16 cellular contexts compared by ENCODE assay signal in the genomic region with DNA sequence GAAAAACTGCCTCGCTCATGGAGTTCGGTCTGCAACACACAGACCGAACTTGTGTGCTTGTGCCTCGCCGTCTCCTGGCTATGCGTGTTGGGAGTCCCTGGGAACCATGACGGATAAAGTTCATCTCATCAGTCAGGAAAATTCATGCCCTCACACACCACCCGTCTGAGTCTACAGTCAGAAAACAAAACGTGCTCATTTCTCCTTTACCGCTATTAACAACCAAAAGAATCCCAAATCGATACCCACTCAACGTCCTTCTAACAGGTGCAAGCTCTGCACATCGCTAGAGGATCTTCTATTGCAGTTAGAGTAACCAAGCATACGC. TPM values are rescaled to one million over a fixed set of nuclear protein-coding genes. Genes with fewer than 3 reads are reported as not detected.
DNase-seq lines count a peak whose midpoint lies in the region; ATAC-seq and TF ChIP-seq lines count a peak whose summit lies in the region.
"Had no signal": no experiment of that assay in that cellular context is flagged by ENCODE, and none has a peak within 500 bp of the region (broad histone marks: within the 10 kb centered on the region; RNA-seq: fewer than 3 reads in every experiment).

No MANE protein-coding gene starts in this region.

- no peak for TF ChIP-seq CTCF in PC-3 (conservative IDR thresholded peaks at IDR 0.05; ENCODE audit: low read depth, low read length)
- no peak for TF ChIP-seq CTCF in sigmoid colon (IDR thresholded peaks at IDR 0.05)

- ATAC-seq in PC-3 (no peak), GM19455 (IDR thresholded peaks at IDR 0.05; ENCODE audit: unreplicated experiment) (no peak), HG03159 (IDR thresholded peaks at IDR 0.05; ENCODE audit: unreplicated experiment) (no peak)
- ATAC-seq: HCT116 had no signal

- H3F3A ChIP-seq in PC-3 (ENCODE audit: low read length, unreplicated experiment) = no peaks in the 10 kb centered on the region

- CTCF ChIA-PET in activated CD4-positive, alpha-beta T cell treated with anti-CD3 and anti-CD28 coated beads, Interleukin-2, amount 10 ng/mL, durations not matched to agents 7 days and 5 days (lab: Charles Lee) = interaction anchor here (0.6 to 1.3 kb wide), 2 partner anchors 13 to 979 kb away, joined by 4 read pairs; a partner anchor contains a TSS
- CTCF ChIA-PET in PC-3 (lab: Charles Lee) = no interaction called here

- peaks cover 51% of the 10 kb centered on the region for H3K27me3 ChIP-seq in PC-3 (ENCODE audit: low read length)
- peaks cover 83% of the 10 kb centered on the region for H3K27me3 ChIP-seq in iPS-18a (ENCODE audit: control insufficient read depth, insufficient read depth, low read length)
- H3K27me3 ChIP-seq in sigmoid colon = peaks cover 22 to 85% (median 70%) of the 10 kb centered on the region in 3 donors

- H3K36me3 ChIP-seq in PC-3 (ENCODE audit: low read depth, low read length) (no peaks in the 10 kb centered on the region), iPS-18a (ENCODE audit: control insufficient read depth, low read depth, low read length) (no peaks in the 10 kb centered on the region), sigmoid colon (no peaks in the 10 kb centered on the region)

- H3K9me3 Mint-ChIP-seq in activated CD4-positive, alpha-beta T cell treated with anti-CD3 and anti-CD28 coated beads, Interleukin-2, amount 10 ng/mL, durations not matched to agents 7 days and 5 days = no peaks in the 10 kb centered on the region

- peaks cover 61% of the 10 kb centered on the region for H3K27me3 Mint-ChIP-seq in activated CD4-positive, alpha-beta T cell treated with anti-CD3 and anti-CD28 coated beads, Interleukin-2, amount 10 ng/mL, durations not matched to agents 7 days and 5 days

- H3K4me2 ChIP-seq in PC-3 (ENCODE audit: low read length) = peak overlapping the region; percentile 72

- peak overlapping the region; percentile 0 for H3K4me3 Mint-ChIP-seq in activated CD4-positive, alpha-beta T cell treated with anti-CD3 and anti-CD28 coated beads, Interleukin-2, amount 10 ng/mL, durations not matched to agents 7 days and 5 days

- H3K9ac ChIP-seq in PC-3 (ENCODE audit: low read length) (no peak overlapping the region), iPS-18a (ENCODE audit: low read length) (no peak overlapping the region)

- no TSS peak for BruUV-seq in PC-3 (replicated peaks; lab: Mats Ljungman, UMichigan)

- H2AFZ ChIP-seq in PC-3 (ENCODE audit: low read length) = peak overlapping the region; percentile 61

- H3K27ac Mint-ChIP-seq in activated CD4-positive, alpha-beta T cell treated with anti-CD3 and anti-CD28 coated beads, Interleukin-2, amount 10 ng/mL, durations not matched to agents 7 days and 5 days = no peak overlapping the region

- H3K9me2 ChIP-seq in PC-3 (replicated peaks; ENCODE audit: low read length) = no peaks in the 10 kb centered on the region

- no peaks in the 10 kb centered on the region for H3K9me3 ChIP-seq in PC-3 (ENCODE audit: low read length)
- H3K9me3 ChIP-seq in iPS-18a (ENCODE audit: control insufficient read depth, low read depth, low read length) = no peaks in the 10 kb centered on the region
- H3K9me3 ChIP-seq in sigmoid colon = peaks cover 0 to 2% (median 0%) of the 10 kb centered on the region in 4 donors

- no peak overlapping the region for H3K27ac ChIP-seq in PC-3 (ENCODE audit: low read length)
- no peak overlapping the region for H3K27ac ChIP-seq in iPS-18a (ENCODE audit: low read length)
- no peak overlapping the region for H3K27ac ChIP-seq in sigmoid colon

- peaks cover 20% of the 10 kb centered on the region for H3K4me1 ChIP-seq in PC-3 (ENCODE audit: insufficient read depth, low read length)
- peaks cover 11% of the 10 kb centered on the region for H3K4me1 ChIP-seq in iPS-18a (ENCODE audit: control insufficient read depth, low read depth, low read length)
- H3K4me1 ChIP-seq in sigmoid colon = peaks cover 0 to 14% (median 13%) of the 10 kb centered on the region in 4 donors

- H3K4me3 ChIP-seq in PC-3 (ENCODE audit: low read length) = peak overlapping the region; percentile 58; the same call in 1 of the 2 replicates
- peak overlapping the region; percentile 48 for H3K4me3 ChIP-seq in iPS-18a (ENCODE audit: low read length)
- H3K4me3 ChIP-seq in sigmoid colon = peak overlapping the region in 1 of 4 donors; percentile 14

- intact Hi-C loops in PC-3 (cut with micrococcal nuclease) (loop anchor here (2.0 kb wide), 1 partner anchor 120 kb away; no protein-coding TSS in a partner anchor), sigmoid colon (cut with DNase I) (no loop called here)

- TF ChIP-seq EP300 in sigmoid colon (IDR thresholded peaks at IDR 0.05) = no peak

- no peaks in the 10 kb centered on the region for H3K36me3 Mint-ChIP-seq in activated CD4-positive, alpha-beta T cell treated with anti-CD3 and anti-CD28 coated beads, Interleukin-2, amount 10 ng/mL, durations not matched to agents 7 days and 5 days (ENCODE audit: low read depth)

- TF ChIP-seq POLR2A in sigmoid colon (IDR thresholded peaks at IDR 0.05) = no peak

- H3K4me1 Mint-ChIP-seq in activated CD4-positive, alpha-beta T cell treated with anti-CD3 and anti-CD28 coated beads, Interleukin-2, amount 10 ng/mL, durations not matched to agents 7 days and 5 days = peaks cover 9% of the 10 kb centered on the region

- no peaks in the 10 kb centered on the region for H3K79me2 ChIP-seq in PC-3 (ENCODE audit: low read length)

- 26 to 35% methylated on average over 14 of the region's 14 CpGs for WGBS in sigmoid colon, 2 donors

- no peaks in the 10 kb centered on the region for H4K20me1 ChIP-seq in PC-3 (ENCODE audit: low read length)

- POLR2A ChIA-PET in activated CD4-positive, alpha-beta T cell treated with anti-CD3 and anti-CD28 coated beads, Interleukin-2, amount 10 ng/mL, durations not matched to agents 7 days and 5 days (lab: Charles Lee) = no interaction called here
- POLR2A ChIA-PET in PC-3 (lab: Charles Lee; ENCODE audit: unreplicated experiment) = no interaction called here

- no peak for DNase-seq in activated CD4-positive, alpha-beta T cell treated with anti-CD3 and anti-CD28 coated beads, Interleukin-2, amount 10 ng/mL, durations not matched to agents 7 days and 5 days
- DNase-seq in activated CD4-positive, alpha-beta T cell treated with anti-CD3 and anti-CD28 coated beads, Interleukin-2, amount 50 U/mL, for 4 hours = no peak
- DNase-seq in PC-3 (no peak), sigmoid colon (peak; percentile 10)
- no peak for DNase-seq in effector CD4-positive, alpha-beta T cell
- DNase-seq: ACHN, GF-D8, NCI-H510A had no signal

RNA-seq across cellular contexts. Expression of a gene that starts 13.6 kb away (rescaled TPM):
- not detected for total RNA-seq in activated CD4-positive, alpha-beta T cell treated with anti-CD3 and anti-CD28 coated beads, Interleukin-2, amount 10 ng/mL, durations not matched to agents 7 days and 5 days
- total RNA-seq in PC-3 (2014; rRNA removed) (not detected in 2 replicates), sigmoid colon (not detected)
- polyA plus RNA-seq in sigmoid colon = not detected
- total RNA-seq: bronchial epithelial cell, mesenteric fat pad, SK-MEL-5, subcutaneous adipose tissue had no signal
